15 cellular contexts compared by ENCODE assay signal in the genomic region with DNA sequence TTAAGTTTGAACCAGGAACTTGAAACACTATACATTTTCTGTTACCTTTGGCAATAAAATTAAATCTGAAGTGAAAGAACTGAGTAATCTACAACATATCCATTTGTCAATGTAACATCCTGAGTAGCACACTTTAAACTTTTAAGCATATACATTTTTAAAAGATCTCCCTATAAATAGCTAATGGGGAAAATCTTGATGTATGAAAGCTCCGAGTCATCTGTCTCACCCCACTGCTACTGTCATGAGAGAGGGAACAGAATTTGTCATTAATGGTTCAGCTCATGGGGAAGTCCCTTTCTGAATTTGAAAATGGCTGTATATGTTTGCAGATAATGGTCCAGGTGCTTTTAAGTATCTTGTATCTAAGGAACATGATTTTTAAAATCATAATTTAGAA. TPM values are rescaled to one million over a fixed set of nuclear protein-coding genes. Genes with fewer than 3 reads are reported as not detected.
DNase-seq lines count a peak whose midpoint lies in the region; ATAC-seq and TF ChIP-seq lines count a peak whose summit lies in the region.
"Had no signal": no experiment of that assay in that cellular context is flagged by ENCODE, and none has a peak within 500 bp of the region (broad histone marks: within the 10 kb centered on the region; RNA-seq: fewer than 3 reads in every experiment).

No MANE protein-coding gene starts in this region.

- H3K9me2 ChIP-seq in OCI-LY7 (ENCODE audit: insufficient read depth, low read length): no peaks in the 10 kb centered on the region

- H3K27ac Mint-ChIP-seq in Caco-2 (ENCODE audit: unreplicated experiment): no peak overlapping the region
- H3K27ac Mint-ChIP-seq: effector memory CD8-positive, alpha-beta T cell had no signal

- ATAC-seq in GM18520 (IDR thresholded peaks at IDR 0.05; ENCODE audit: unreplicated experiment) (peak; percentile 68), HG02678 (IDR thresholded peaks at IDR 0.05; ENCODE audit: unreplicated experiment) (peak; percentile 45), GM19467 (IDR thresholded peaks at IDR 0.05; ENCODE audit: unreplicated experiment) (no peak)
- ATAC-seq: effector memory CD8-positive, alpha-beta T cell had no signal

- no peaks in the 10 kb centered on the region for H3K27me3 ChIP-seq in Caco-2 (replicated peaks; ENCODE audit: control insufficient read depth, insufficient read depth, low read length)
- H3K27me3 ChIP-seq: BLaER1 treated with 17β-estradiol and CSF1 and Interleukin-3, amounts not matched to agents 10 nM and 100 nM had no signal

- no peak overlapping the region for H3K4me2 ChIP-seq in OCI-LY7 (ENCODE audit: low read length)
- H3K4me2 ChIP-seq: BLaER1 treated with 17β-estradiol and CSF1 and Interleukin-3, amounts not matched to agents 10 nM and 100 nM had no signal

- H3K27me3 Mint-ChIP-seq in Caco-2 (ENCODE audit: insufficient read depth, unreplicated experiment): no peaks in the 10 kb centered on the region

- H3K36me3 ChIP-seq in OCI-LY7 (ENCODE audit: insufficient read depth, low read length): no peaks in the 10 kb centered on the region
- H3K36me3 ChIP-seq in Caco-2 (ENCODE audit: control insufficient read depth, insufficient read depth, low read length): no peaks in the 10 kb centered on the region
- H3K36me3 ChIP-seq: BLaER1 treated with 17β-estradiol and CSF1 and Interleukin-3, amounts not matched to agents 10 nM and 100 nM had no signal

- H3K4me3 ChIP-seq in GM12864 (ENCODE audit: low read depth, low read length) (no peak overlapping the region), OCI-LY7 (ENCODE audit: low read depth, low read length, poor library complexity, severe bottlenecking) (no peak overlapping the region), Caco-2 (ENCODE audit: low read depth, low read length) (no peak overlapping the region)
- H3K4me3 ChIP-seq: BLaER1 treated with 17β-estradiol and CSF1 and Interleukin-3, amounts not matched to agents 10 nM and 100 nM had no signal

- TF ChIP-seq CTCF in GM12864 (IDR thresholded peaks at IDR 0.05; ENCODE audit: low read depth, low read length, missing control alignments): no peak
- TF ChIP-seq CTCF in OCI-LY7 (conservative IDR thresholded peaks at IDR 0.05; ENCODE audit: low read length): no peak
- TF ChIP-seq CTCF in Caco-2 (IDR thresholded peaks at IDR 0.05; ENCODE audit: insufficient read depth in 1 of 2, low read depth in 1 of 2, low read length in 1 of 2, severe bottlenecking in 1 of 2, unreplicated experiment in 1 of 2): no peak

- CTCF ChIA-PET in OCI-LY7 (lab: Charles Lee; ENCODE audit: unreplicated experiment): no interaction called here
- CTCF ChIA-PET in Caco-2 (lab: Charles Lee): no interaction called here

- DNase-seq in GM12864 (ENCODE audit: low read depth) (peak; percentile 40), OCI-LY7 (ENCODE audit: low spot score) (no peak), Caco-2 (no peak), DMS53 treated with DMSO at 0.1 percent for 48 hours (lab: John Stamatoyannopoulos, UW; ENCODE audit: unreplicated experiment) (no peak)
- no peak for DNase-seq in activated effector memory CD4-positive, alpha-beta T cell treated with anti-CD3 and anti-CD28 coated beads, Interleukin-2, amount 50 U/mL, for 16 hours
- DNase-seq: effector memory CD8-positive, alpha-beta T cell; NCI-H69; Right ventricle myocardium superior; stimulated activated CD4-positive, alpha-beta T cell treated with anti-CD3 and anti-CD28 coated beads, Interleukin-4, amount 100 ng/mL, for 4 hours; substantia nigra had no signal

- H3K4me1 ChIP-seq in OCI-LY7 (ENCODE audit: insufficient read depth, low read length, poor library complexity, severe bottlenecking): no peaks in the 10 kb centered on the region
- no peaks in the 10 kb centered on the region for H3K4me1 ChIP-seq in Caco-2

- no peaks in the 10 kb centered on the region for H4K20me1 ChIP-seq in OCI-LY7 (ENCODE audit: insufficient read depth, low read length)
- H4K20me1 ChIP-seq: BLaER1 treated with 17β-estradiol and CSF1 and Interleukin-3, amounts not matched to agents 10 nM and 100 nM had no signal

- H2AFZ ChIP-seq in OCI-LY7 (ENCODE audit: low read length): peak overlapping the region; percentile 41; the same call in 1 of the 2 replicates

- no TSS peak for BruUV-seq in OCI-LY7 (replicated peaks; lab: Mats Ljungman, UMichigan)
- BruUV-seq in Caco-2 (replicated peaks; lab: Mats Ljungman, UMichigan): no TSS peak

- H3K27ac ChIP-seq in OCI-LY7 (ENCODE audit: low read depth, low read length, poor library complexity, severe bottlenecking): no peak overlapping the region
- H3K27ac ChIP-seq: BLaER1 treated with 17β-estradiol and CSF1 and Interleukin-3, amounts not matched to agents 10 nM and 100 nM had no signal

- no peaks in the 10 kb centered on the region for H3K4me1 Mint-ChIP-seq in Caco-2 (ENCODE audit: low read depth, unreplicated experiment)

- intact Hi-C loops in OCI-LY7 (cut with micrococcal nuclease; ENCODE audit: unreplicated experiment) (no loop called here), Caco-2 (cut with micrococcal nuclease; ENCODE audit: unreplicated experiment) (no loop called here)

- H3K9me3 Mint-ChIP-seq in Caco-2 (ENCODE audit: unreplicated experiment): peaks cover 1% of the 10 kb centered on the region
- H3K9me3 Mint-ChIP-seq: effector memory CD8-positive, alpha-beta T cell had no signal

- POLR2A ChIA-PET in OCI-LY7 (lab: Charles Lee): interaction anchor here (1.0 kb wide), 1 partner anchor 591 kb away, joined by 3 read pairs; no protein-coding TSS in a partner anchor
- POLR2A ChIA-PET in Caco-2 (lab: Charles Lee): no interaction called here

- H3K4me3 Mint-ChIP-seq in Caco-2 (ENCODE audit: unreplicated experiment): no peak overlapping the region
- H3K4me3 Mint-ChIP-seq: effector memory CD8-positive, alpha-beta T cell had no signal

- H3K9me3 ChIP-seq in OCI-LY7 (ENCODE audit: low read length) (no peaks in the 10 kb centered on the region), Caco-2 (no peaks in the 10 kb centered on the region)

- H3K79me2 ChIP-seq in OCI-LY7 (ENCODE audit: insufficient read depth, low read depth, low read length): no peaks in the 10 kb centered on the region

- no peaks in the 10 kb centered on the region for H3K36me3 Mint-ChIP-seq in Caco-2 (ENCODE audit: insufficient read depth, unreplicated experiment)

RNA-seq across cellular contexts. Expression of gene NOX3, which starts 55.2 kb away (rescaled TPM):
- 0.22 TPM in 1 of 2 replicates, not detected in the other for total RNA-seq in OCI-LY7 (2014; rRNA removed; shearing (Covaris generic))
- total RNA-seq in OCI-LY7 (2022) (not detected in 2 replicates), Caco-2 (2022) (not detected in 2 replicates)
- total RNA-seq: renal cortical epithelial cell, Right ventricle myocardium superior had no signal
